ENCODE assay signal across 24 cellular contexts in the genomic region with DNA sequence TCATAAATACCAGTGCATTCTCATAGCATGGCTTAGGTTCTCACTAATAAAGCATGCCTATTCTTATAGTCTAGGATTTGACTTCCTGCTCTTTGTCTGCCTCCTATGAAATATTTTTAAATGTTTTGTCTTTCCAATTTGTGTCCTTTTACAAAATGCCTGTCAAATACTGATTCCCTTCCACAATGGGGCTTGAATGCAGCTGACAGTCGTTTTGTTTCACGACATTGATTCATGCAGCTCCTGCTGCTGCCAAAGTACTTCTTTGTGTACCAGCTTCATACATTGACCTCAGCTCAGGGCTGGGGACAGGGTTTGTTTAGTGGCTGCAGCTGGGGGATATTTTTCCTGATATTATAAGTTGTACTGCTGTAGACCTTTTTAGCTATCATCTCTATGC.
"Had no signal": no experiment of that assay in that cellular context is flagged by ENCODE, and none has a peak within 500 bp of the region (broad histone marks: within the 10 kb centered on the region; RNA-seq: fewer than 3 reads in every experiment).

No MANE protein-coding gene starts in this region.

- H3K9ac ChIP-seq: parathyroid adenoma had no signal

- H3K4me3 Mint-ChIP-seq: activated CD4-positive, alpha-beta T cell treated with anti-CD3 and anti-CD28 coated beads, Interleukin-2, amount 10 ng/mL, durations not matched to agents 7 days and 5 days; naive thymus-derived CD8-positive, alpha-beta T cell; stimulated activated effector memory CD8-positive, alpha-beta T cell treated with anti-CD3 and anti-CD28 coated beads, Interleukin-12 subunit alpha, Interleukin-12 subunit beta, amount 100 ng/mL, for 72 hours; T-helper 1 cell treated with Interleukin-12 subunit alpha and Interleukin-12 subunit beta and Interleukin-4 antibody, amounts not matched to agents 30 μg/mL and 1 μg/mL, for 36 hours had no signal

- H3K4me3 ChIP-seq: ascending aorta, breast epithelium, gastrocnemius medialis, heart left ventricle, left ventricle myocardium inferior, sigmoid colon, thyroid gland had no signal

- H3K27me3 Mint-ChIP-seq: activated CD4-positive, alpha-beta T cell treated with anti-CD3 and anti-CD28 coated beads, Interleukin-2, amount 10 ng/mL, durations not matched to agents 7 days and 5 days had no signal

- ATAC-seq: activated CD4-positive, CD25-positive, alpha-beta regulatory T cell treated with anti-CD3 and anti-CD28 coated beads, Interleukin-2, amount 50 U/mL, for 24 hours; esophagus mucosa; gastrocnemius medialis; heart left ventricle; naive thymus-derived CD8-positive, alpha-beta T cell; stimulated activated effector memory CD8-positive, alpha-beta T cell treated with anti-CD3 and anti-CD28 coated beads, Interleukin-12 subunit alpha, Interleukin-12 subunit beta, amount 100 ng/mL, for 72 hours had no signal

- H3K27ac ChIP-seq: ascending aorta, breast epithelium, gastrocnemius medialis, heart left ventricle, left ventricle myocardium inferior, neutrophil, parathyroid adenoma, sigmoid colon, thyroid gland had no signal

- H3K4me1 ChIP-seq: ascending aorta, breast epithelium, gastrocnemius medialis, heart left ventricle, left ventricle myocardium inferior, parathyroid adenoma, thyroid gland had no signal

- H3K27me3 ChIP-seq: ascending aorta, breast epithelium, gastrocnemius medialis, heart left ventricle, neutrophil, sigmoid colon, thyroid gland had no signal

- H3K36me3 Mint-ChIP-seq: naive thymus-derived CD8-positive, alpha-beta T cell; stimulated activated effector memory CD8-positive, alpha-beta T cell treated with anti-CD3 and anti-CD28 coated beads, Interleukin-12 subunit alpha, Interleukin-12 subunit beta, amount 100 ng/mL, for 72 hours had no signal

- H3K27ac Mint-ChIP-seq: activated CD4-positive, alpha-beta T cell treated with anti-CD3 and anti-CD28 coated beads, Interleukin-2, amount 10 ng/mL, durations not matched to agents 7 days and 5 days; naive thymus-derived CD8-positive, alpha-beta T cell; stimulated activated effector memory CD8-positive, alpha-beta T cell treated with anti-CD3 and anti-CD28 coated beads, Interleukin-12 subunit alpha, Interleukin-12 subunit beta, amount 100 ng/mL, for 72 hours; T-helper 1 cell treated with Interleukin-12 subunit alpha and Interleukin-12 subunit beta and Interleukin-4 antibody, amounts not matched to agents 30 μg/mL and 1 μg/mL, for 36 hours had no signal

- H3K36me3 ChIP-seq: ascending aorta, breast epithelium, gastrocnemius medialis, heart left ventricle, left ventricle myocardium inferior, neutrophil, sigmoid colon, thyroid gland had no signal

- H3K9me3 ChIP-seq: ascending aorta, breast epithelium, gastrocnemius medialis, heart left ventricle, left ventricle myocardium inferior, neutrophil, sigmoid colon, thyroid gland had no signal

- H3K4me1 Mint-ChIP-seq: activated CD4-positive, alpha-beta T cell treated with anti-CD3 and anti-CD28 coated beads, Interleukin-2, amount 10 ng/mL, durations not matched to agents 7 days and 5 days; naive thymus-derived CD8-positive, alpha-beta T cell; stimulated activated effector memory CD8-positive, alpha-beta T cell treated with anti-CD3 and anti-CD28 coated beads, Interleukin-12 subunit alpha, Interleukin-12 subunit beta, amount 100 ng/mL, for 72 hours had no signal

- DNase-seq: activated CD4-positive, alpha-beta T cell treated with anti-CD3 and anti-CD28 coated beads, Interleukin-2, amount 10 ng/mL, durations not matched to agents 7 days and 5 days; activated CD8-positive, alpha-beta memory T cell treated with anti-CD3 and anti-CD28 coated beads, Interleukin-2, amount 50 U/mL, for 4 hours; activated effector memory CD4-positive, alpha-beta T cell treated with anti-CD3 and anti-CD28 coated beads, Interleukin-2, amount 50 U/mL, for 16 hours; activated naive CD4-positive, alpha-beta T cell treated with anti-CD3 and anti-CD28 coated beads, Interleukin-2, amount 50 U/mL, for 16 hours; activated T-cell treated with anti-CD3 and anti-CD28 coated beads, Interleukin-2, amount 50 U/mL, for 48 hours; cortex of kidney; effector CD4-positive, alpha-beta T cell; gastrocnemius medialis; heart left ventricle; kidney glomerular epithelial cell; left ventricle myocardium inferior; mammary epithelial cell; naive thymus-derived CD8-positive, alpha-beta T cell; sigmoid colon; stimulated activated CD4-positive, alpha-beta T cell treated with anti-CD3 and anti-CD28 coated beads, Interleukin-4, amount 100 ng/mL, for 24 hours; thyroid gland had no signal
